In genomic region chr9:113409481-113409880, GRCh38 we compare ENCODE assay signal across 8 cellular contexts. TPM values are rescaled to one million over a fixed set of nuclear protein-coding genes. Genes with fewer than 3 reads are reported as not detected.
DNase-seq lines count a peak whose midpoint lies in the region; ATAC-seq, FAIRE-seq and TF ChIP-seq lines count a peak whose summit lies in the region.

No MANE protein-coding gene starts in this region.

- H3K27me3 Mint-ChIP-seq in activated naive CD4-positive, alpha-beta T cell treated with anti-CD3 and anti-CD28 coated beads, Interleukin-2, amount 10 ng/mL, durations not matched to agents 7 days and 5 days: no peaks in the 10 kb centered on the region
- no peaks in the 10 kb centered on the region for H3K27me3 Mint-ChIP-seq in astrocyte (ENCODE audit: low read depth, unreplicated experiment)

- H2AFZ ChIP-seq in astrocyte (ENCODE audit: low read depth, low read length): peak overlapping the region; percentile 91

- no peaks in the 10 kb centered on the region for H3K9me3 Mint-ChIP-seq in activated naive CD4-positive, alpha-beta T cell treated with anti-CD3 and anti-CD28 coated beads, Interleukin-2, amount 10 ng/mL, durations not matched to agents 7 days and 5 days
- H3K9me3 Mint-ChIP-seq in astrocyte (ENCODE audit: unreplicated experiment): no peaks in the 10 kb centered on the region

- H3K4me1 ChIP-seq in astrocyte (ENCODE audit: insufficient read depth, low read length) (peaks cover 5% of the 10 kb centered on the region), upper lobe of left lung (peaks cover 9 to 33% (median 16%) of the 10 kb centered on the region in 4 donors)

- H3K79me2 ChIP-seq in astrocyte (ENCODE audit: insufficient read depth, low read length): peaks cover 28% of the 10 kb centered on the region

- peak overlapping the region; percentile 97 for H3K27ac ChIP-seq in astrocyte (ENCODE audit: low read depth, low read length)
- H3K27ac ChIP-seq in upper lobe of left lung: peak overlapping the region; percentile 90 to 99 (median 94)

- ATAC-seq in upper lobe of left lung (ENCODE audit: low FRiP score in 2 of 2) (no peak), GM21423 (IDR thresholded peaks at IDR 0.05; ENCODE audit: unreplicated experiment) (no peak), esophagus mucosa (no peak), GM18519 (IDR thresholded peaks at IDR 0.05; ENCODE audit: low FRiP score, unreplicated experiment) (no peak)

- no peak for TF ChIP-seq POLR2A in lower leg skin (IDR thresholded peaks at IDR 0.05)
- no peak for TF ChIP-seq POLR2A in upper lobe of left lung (IDR thresholded peaks at IDR 0.05)

- peak overlapping the region; percentile 91 for H3K4me3 Mint-ChIP-seq in activated naive CD4-positive, alpha-beta T cell treated with anti-CD3 and anti-CD28 coated beads, Interleukin-2, amount 10 ng/mL, durations not matched to agents 7 days and 5 days
- H3K4me3 Mint-ChIP-seq in astrocyte (ENCODE audit: unreplicated experiment): peak overlapping the region; percentile 98

- TF ChIP-seq CTCF in astrocyte (IDR thresholded peaks at IDR 0.05; ENCODE audit: insufficient read depth, low read depth, low read length): no peak
- TF ChIP-seq CTCF in lower leg skin (IDR thresholded peaks at IDR 0.05): no peak
- TF ChIP-seq CTCF in upper lobe of left lung (IDR thresholded peaks at IDR 0.05): no peak

- DNase-seq in activated naive CD4-positive, alpha-beta T cell treated with anti-CD3 and anti-CD28 coated beads, Interleukin-2, amount 10 ng/mL, durations not matched to agents 7 days and 5 days: no peak
- DNase-seq in activated naive CD4-positive, alpha-beta T cell treated with Interleukin-2 at 50 U/mL for 16 hours: no peak
- no peak for DNase-seq in astrocyte (ENCODE audit: low read depth)
- DNase-seq in lower leg skin (ENCODE audit: low spot score in 2 of 2): no peak
- no peak for DNase-seq in upper lobe of left lung

- peak overlapping the region; percentile 99 for H3K27ac Mint-ChIP-seq in activated naive CD4-positive, alpha-beta T cell treated with anti-CD3 and anti-CD28 coated beads, Interleukin-2, amount 10 ng/mL, durations not matched to agents 7 days and 5 days
- H3K27ac Mint-ChIP-seq in astrocyte (ENCODE audit: unreplicated experiment): peak overlapping the region; percentile 100

- H3K4me2 ChIP-seq in astrocyte (ENCODE audit: low read length): peak overlapping the region; percentile 93

- WGBS in lower leg skin, 2 donors: 34 to 37% methylated on average over 10 of the region's 10 CpGs
- 41 to 44% methylated on average over 10 of the region's 10 CpGs for WGBS in upper lobe of left lung, 2 donors

- peaks cover 33% of the 10 kb centered on the region for H3K36me3 Mint-ChIP-seq in activated naive CD4-positive, alpha-beta T cell treated with anti-CD3 and anti-CD28 coated beads, Interleukin-2, amount 10 ng/mL, durations not matched to agents 7 days and 5 days
- H3K36me3 Mint-ChIP-seq in astrocyte (ENCODE audit: low read depth, unreplicated experiment): peaks cover 2% of the 10 kb centered on the region

- H3K9me3 ChIP-seq in astrocyte (ENCODE audit: insufficient read depth, low read depth, low read length) (no peaks in the 10 kb centered on the region), upper lobe of left lung (no peaks in the 10 kb centered on the region)

- H3K4me3 ChIP-seq in astrocyte (ENCODE audit: insufficient read depth, low read depth, low read length) (peak overlapping the region; percentile 88), lower leg skin (ENCODE audit: low read depth, poor library complexity, severe bottlenecking) (peak overlapping the region; percentile 75), upper lobe of left lung (peak overlapping the region; percentile 79 to 90 (median 86))

- peak overlapping the region; percentile 96 for H3K9ac ChIP-seq in astrocyte (ENCODE audit: low read length)

- peaks cover 9% of the 10 kb centered on the region for H3K36me3 ChIP-seq in astrocyte (ENCODE audit: insufficient read depth, low read length)
- peaks cover 0 to 15% (median 10%) of the 10 kb centered on the region in 4 donors for H3K36me3 ChIP-seq in upper lobe of left lung

- H3K4me1 Mint-ChIP-seq in activated naive CD4-positive, alpha-beta T cell treated with anti-CD3 and anti-CD28 coated beads, Interleukin-2, amount 10 ng/mL, durations not matched to agents 7 days and 5 days: peaks cover 39% of the 10 kb centered on the region
- H3K4me1 Mint-ChIP-seq in astrocyte (ENCODE audit: low read depth, unreplicated experiment): peaks cover 7% of the 10 kb centered on the region

- H4K20me1 ChIP-seq in astrocyte (ENCODE audit: insufficient read depth, low read length): peaks cover 6% of the 10 kb centered on the region

- intact Hi-C loops in lower leg skin (cut with DNase I; ENCODE audit: low total_unique reads): loop anchor here (5.0 kb wide), 1 partner anchor 102 kb away; no protein-coding TSS in a partner anchor

- H3K27me3 ChIP-seq in astrocyte (ENCODE audit: insufficient read depth, low read length) (no peaks in the 10 kb centered on the region), upper lobe of left lung (no peaks in the 10 kb centered on the region)

- FAIRE-seq in astrocyte (lab: Jason Lieb, UNC): no peak

- CTCF ChIA-PET in activated naive CD4-positive, alpha-beta T cell treated with anti-CD3 and anti-CD28 coated beads, Interleukin-2, amount 10 ng/mL, durations not matched to agents 7 days and 5 days (lab: Charles Lee): interaction anchor here (0.9 to 3.6 kb wide), 8 partner anchors 8 to 179 kb away, joined by 3 to 43 read pairs (median 10); partner anchors contain the start of genes ALAD, CDC26 and PRPF4

- no peak for TF ChIP-seq EP300 in upper lobe of left lung (IDR thresholded peaks at IDR 0.05)

RNA-seq across cellular contexts. Expression of gene POLE3, which starts 1.0 kb away (rescaled TPM):
- 36.6 and 37.4 TPM in 2 replicates for total RNA-seq in astrocyte
- total RNA-seq in lower leg skin: 10 to 100 TPM; 20.9 to 39.1 (median 27.1) TPM
- 10 to 100 TPM in 4 of 6 donors, 1 to 10 TPM in 2; 6.4 to 37.1 (median 28.4) TPM for total RNA-seq in upper lobe of left lung
- total RNA-seq in esophagus mucosa: 39.7 TPM

RNA-seq across cellular contexts. Expression of gene C9orf43, which starts 1.1 kb away (rescaled TPM):
- total RNA-seq in astrocyte (0.65 and 0.66 TPM in 2 replicates), lower leg skin (under 1 TPM; 0.17 to 0.46 (median 0.37) TPM), upper lobe of left lung (1 to 10 TPM in 2 of 6 donors, under 1 TPM in 4; 0.23 to 3.1 (median 0.43) TPM), esophagus mucosa (0.36 TPM)

RNA-seq across cellular contexts. Expression of gene ALAD, which starts 8.4 kb away (rescaled TPM):
- total RNA-seq in astrocyte (19.9 and 20.7 TPM in 2 replicates), lower leg skin (10 to 100 TPM; 26.0 to 60.7 (median 39.9) TPM), upper lobe of left lung (10 to 100 TPM; 30.6 to 48.2 (median 38.2) TPM), esophagus mucosa (55.2 TPM)

RNA-seq across cellular contexts. Expression of gene HDHD3, which starts 32.7 kb away (rescaled TPM):
- total RNA-seq in astrocyte: 8.8 and 9.4 TPM in 2 replicates
- total RNA-seq in lower leg skin: 10 to 100 TPM; 44.7 to 50.3 (median 48.3) TPM
- total RNA-seq in upper lobe of left lung: 10 to 100 TPM; 12.0 to 25.8 (median 19.6) TPM
- total RNA-seq in esophagus mucosa: 41.2 TPM

RNA-seq across cellular contexts. Expression of gene RGS3, which starts 54.0 kb away (rescaled TPM):
- total RNA-seq in astrocyte (92.5 and 106 TPM in 2 replicates), lower leg skin (10 to 100 TPM; 10.5 to 18.2 (median 12.8) TPM), upper lobe of left lung (10 to 100 TPM; 60.3 to 93.2 (median 72.6) TPM), esophagus mucosa (22.8 TPM)
